In the genomic region with DNA sequence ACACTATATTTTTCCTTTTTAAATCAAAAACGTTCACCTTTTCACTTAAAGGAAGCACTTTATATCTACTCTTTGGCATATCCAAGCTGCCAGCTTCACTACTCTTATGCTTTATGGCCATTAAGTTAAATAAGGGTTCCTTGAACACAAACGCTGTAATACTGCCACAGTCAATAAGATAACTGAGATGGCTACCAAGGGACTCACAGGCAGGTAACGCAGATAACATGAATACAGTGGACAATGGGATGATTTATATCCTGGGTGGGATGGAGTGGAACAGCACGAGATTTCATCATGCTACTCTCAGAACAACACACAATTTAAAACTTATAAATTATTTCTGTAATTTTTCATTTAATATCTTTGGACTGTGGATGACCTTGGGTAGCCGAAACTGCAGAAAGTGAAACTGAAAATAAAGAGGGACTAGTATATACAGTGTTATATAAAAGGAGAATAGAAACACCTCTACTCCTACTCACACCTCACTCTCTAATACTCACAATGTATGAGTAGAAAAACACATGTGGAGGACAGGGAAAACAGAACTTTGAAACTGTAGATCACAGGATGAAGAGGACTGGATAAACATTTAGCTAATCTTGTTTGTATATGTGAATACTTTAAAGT, we compare ENCODE assay signal across 8 cellular contexts.
DNase-seq lines count a peak whose midpoint lies in the region; ATAC-seq and TF ChIP-seq lines count a peak whose summit lies in the region.

No MANE protein-coding gene starts in this region.

- peak; percentile 93 for ATAC-seq in GM21526 (IDR thresholded peaks at IDR 0.05; ENCODE audit: low FRiP score, unreplicated experiment)

- TF ChIP-seq EP300 in esophagus muscularis mucosa (IDR thresholded peaks at IDR 0.05) (no peak), suprapubic skin (IDR thresholded peaks at IDR 0.05) (no peak)

- no peak for TF ChIP-seq CTCF in esophagus muscularis mucosa (IDR thresholded peaks at IDR 0.05)
- no peak for TF ChIP-seq CTCF in suprapubic skin (IDR thresholded peaks at IDR 0.05)

- H3K27me3 ChIP-seq in MG63 (no peaks in the 10 kb centered on the region), esophagus muscularis mucosa (no peaks in the 10 kb centered on the region), suprapubic skin (no peaks in the 10 kb centered on the region), H7 (ENCODE audit: control insufficient read depth, insufficient read depth, low read length) (no peaks in the 10 kb centered on the region)

- H3K4me3 ChIP-seq in MG63 (peak overlapping the region; percentile 38), esophagus muscularis mucosa (peak overlapping the region; percentile 15 to 39 (median 29)), suprapubic skin (peak overlapping the region; percentile 23), H7 (ENCODE audit: insufficient read depth, low read depth, low read length) (no peak overlapping the region)

- H3K36me3 ChIP-seq in MG63 (no peaks in the 10 kb centered on the region), esophagus muscularis mucosa (no peaks in the 10 kb centered on the region), suprapubic skin (no peaks in the 10 kb centered on the region), H7 (replicated peaks; ENCODE audit: control insufficient read depth, insufficient read depth, low read length) (no peaks in the 10 kb centered on the region)

- no peaks in the 10 kb centered on the region for H3K9me3 ChIP-seq in MG63
- no peaks in the 10 kb centered on the region for H3K9me3 ChIP-seq in esophagus muscularis mucosa
- H3K9me3 ChIP-seq in suprapubic skin, result no peaks in the 10 kb centered on the region

- DNase-seq in COR-L47 (lab: John Stamatoyannopoulos, UW) (peak; percentile 19), MG63 (no peak), esophagus muscularis mucosa (ENCODE audit: extremely low spot score) (no peak), suprapubic skin (ENCODE audit: low spot score in 2 of 2) (no peak), midbrain (lab: John Stamatoyannopoulos, UW) (no peak), H7 (no peak), nucleus accumbens (lab: John Stamatoyannopoulos, UW) (no peak)

- H3K4me1 ChIP-seq in esophagus muscularis mucosa (peaks cover 0 to 13% (median 0%) of the 10 kb centered on the region in 4 donors), suprapubic skin (peaks cover 18% of the 10 kb centered on the region)

- intact Hi-C loops in esophagus muscularis mucosa (cut with DNase I), result no loop called here

- TF ChIP-seq POLR2A in esophagus muscularis mucosa (IDR thresholded peaks at IDR 0.05; ENCODE audit: low read depth) (no peak), suprapubic skin (IDR thresholded peaks at IDR 0.05) (no peak)

- no peak overlapping the region for H3K27ac ChIP-seq in esophagus muscularis mucosa (replicated peaks in 1 of 4)
- no peak overlapping the region for H3K27ac ChIP-seq in suprapubic skin

- 45% methylated on average over 5 of the region's 5 CpGs for WGBS in esophagus muscularis mucosa
- 45% methylated on average over 5 of the region's 5 CpGs for WGBS in suprapubic skin
